In genomic region chr5:142803428-142804111, GRCh38 we compare ENCODE assay signal across 1 cellular context.
TF ChIP-seq lines count a peak whose summit lies in the region.

No MANE protein-coding gene starts in this region.

TF ChIP-seq in K562, 482 proteins besides CTCF, POLR2A, EP300 and RAD21 (continued from another document):
- no peak for TF ChIP-seq HDAC1 (IDR thresholded peaks at IDR 0.05)
- no peak for TF ChIP-seq ZBTB2 (IDR thresholded peaks at IDR 0.05)
